In genomic region chr14:23308721-23309445, GRCh38 we compare ENCODE assay signal across 13 cellular contexts. TPM values are rescaled to one million over a fixed set of nuclear protein-coding genes. Genes with fewer than 3 reads are reported as not detected.
DNase-seq lines count a peak whose midpoint lies in the region; ATAC-seq, FAIRE-seq and TF ChIP-seq lines count a peak whose summit lies in the region.
"Had no signal": no experiment of that assay in that cellular context is flagged by ENCODE, and none has a peak within 500 bp of the region (broad histone marks: within the 10 kb centered on the region; RNA-seq: fewer than 3 reads in every experiment).

No MANE protein-coding gene starts in this region.

- no peaks in the 10 kb centered on the region for H3K9me3 ChIP-seq in neural progenitor cell (ENCODE audit: low read depth)
- H3K9me3 ChIP-seq: right lobe of liver had no signal

- H3K27me3 ChIP-seq in GM23338 (ENCODE audit: insufficient read depth) (peaks cover 13% of the 10 kb centered on the region), bronchial epithelial cell (ENCODE audit: control insufficient read depth, insufficient read depth, low read length) (no peaks in the 10 kb centered on the region), neural progenitor cell (peaks cover 6% of the 10 kb centered on the region)
- H3K27me3 ChIP-seq: right lobe of liver had no signal

- TF ChIP-seq CTCF in GM23338 (conservative IDR thresholded peaks at IDR 0.05; ENCODE audit: low read depth in 2 of 2) (no peak), bronchial epithelial cell (IDR thresholded peaks at IDR 0.05; ENCODE audit: insufficient read depth, low read length, severe bottlenecking) (no peak), neural progenitor cell (IDR thresholded peaks at IDR 0.05) (no peak)

- no peak overlapping the region for H3K27ac Mint-ChIP-seq in GM23338
- no peak overlapping the region for H3K27ac Mint-ChIP-seq in neural progenitor cell

- H3K4me3 ChIP-seq in GM23338, result no peak overlapping the region
- peak overlapping the region; percentile 5 for H3K4me3 ChIP-seq in bronchial epithelial cell (ENCODE audit: low read depth, low read length)
- H3K4me3 ChIP-seq in neural progenitor cell, result no peak overlapping the region
- H3K4me3 ChIP-seq: right lobe of liver had no signal

- H3K9me2 ChIP-seq in GM23338 (ENCODE audit: insufficient read depth), result no peaks in the 10 kb centered on the region

- H4K20me1 ChIP-seq in GM23338 (replicated peaks; ENCODE audit: insufficient read depth) (no peaks in the 10 kb centered on the region; the same call in 1 of the 2 replicates), neural progenitor cell (ENCODE audit: low read depth) (no peaks in the 10 kb centered on the region)

- peaks cover 12% of the 10 kb centered on the region; the same call in 1 of the 2 replicates for H3F3A ChIP-seq in GM23338 (replicated peaks; ENCODE audit: low read depth)
- peaks cover 11% of the 10 kb centered on the region for H3F3A ChIP-seq in neural progenitor cell (ENCODE audit: low read depth)

- H3K36me3 ChIP-seq in GM23338 (ENCODE audit: insufficient read depth) (no peaks in the 10 kb centered on the region; the same call in 1 of the 2 replicates), bronchial epithelial cell (ENCODE audit: control insufficient read depth, insufficient read depth, low read length) (peaks cover 20% of the 10 kb centered on the region), neural progenitor cell (no peaks in the 10 kb centered on the region)

- no peak for DNase-seq in GM23338 (ENCODE audit: low spot score)
- DNase-seq in bronchial epithelial cell (ENCODE audit: low read depth), result no peak
- DNase-seq in neural progenitor cell (ENCODE audit: low spot score), result no peak
- no peak for DNase-seq in NCI-H345 (lab: John Stamatoyannopoulos, UW)
- no peak for DNase-seq in kidney glomerular epithelial cell (lab: John Stamatoyannopoulos, UW)
- DNase-seq: activated CD4-positive, alpha-beta T cell treated with anti-CD3 and anti-CD28 coated beads for 4 hours; activated gamma-delta T cell treated with Interleukin-2 at 50 U/mL for 16 hours; HCEC 1CT; midbrain; NCI-H524; SHP77 treated with DMSO at 0.1 percent for 48 hours had no signal

- H3K4me3 Mint-ChIP-seq in GM23338 (peak overlapping the region; percentile 94; the same call in 2 of the 3 replicates), neural progenitor cell (peak overlapping the region; percentile 94)

- H3K9me3 Mint-ChIP-seq in GM23338 (no peaks in the 10 kb centered on the region), neural progenitor cell (peaks cover 2% of the 10 kb centered on the region)

- H3K4me1 ChIP-seq in GM23338 (ENCODE audit: insufficient read depth) (peaks cover 15% of the 10 kb centered on the region), neural progenitor cell (peaks cover 12% of the 10 kb centered on the region)

- peaks cover 11% of the 10 kb centered on the region; the same call in 1 of the 2 replicates for H3K79me2 ChIP-seq in GM23338 (replicated peaks; ENCODE audit: insufficient read depth)
- H3K79me2 ChIP-seq in neural progenitor cell (ENCODE audit: low read depth), result peaks cover 22% of the 10 kb centered on the region

- H3K4me1 Mint-ChIP-seq in GM23338 (peaks cover 23% of the 10 kb centered on the region), neural progenitor cell (peaks cover 26% of the 10 kb centered on the region)

- no peak for ATAC-seq in GM23338
- no peak for ATAC-seq in HG03457 (IDR thresholded peaks at IDR 0.05; ENCODE audit: unreplicated experiment)
- ATAC-seq: right lobe of liver had no signal

- H2AFZ ChIP-seq in GM23338 (no peak overlapping the region), neural progenitor cell (replicated peaks) (no peak overlapping the region)

- FAIRE-seq in bronchial epithelial cell (lab: Jason Lieb, UNC), result no peak

- H3K36me3 Mint-ChIP-seq in GM23338 (ENCODE audit: low read depth) (peaks cover 24% of the 10 kb centered on the region; the same call in 2 of the 3 replicates), neural progenitor cell (peaks cover 21% of the 10 kb centered on the region)

- H3K4me2 ChIP-seq in GM23338 (no peak overlapping the region), neural progenitor cell (no peak overlapping the region)

- no peak overlapping the region for H3K9ac ChIP-seq in neural progenitor cell

- H3K27ac ChIP-seq in GM23338 (ENCODE audit: low read depth), result no peak overlapping the region
- no peak overlapping the region for H3K27ac ChIP-seq in neural progenitor cell
- H3K27ac ChIP-seq: right lobe of liver had no signal

- H3K27me3 Mint-ChIP-seq in GM23338 (ENCODE audit: insufficient read depth, low read depth, poor library complexity) (peaks cover 5% of the 10 kb centered on the region), neural progenitor cell (ENCODE audit: insufficient read depth, low read depth) (no peaks in the 10 kb centered on the region)

TF ChIP-seq in GM23338, 12 proteins besides CTCF, POLR2A, EP300 and RAD21 (continues in another document):
- TF ChIP-seq STAT1 (IDR thresholded peaks at IDR 0.05; ENCODE audit: unreplicated experiment) (no peak), EZH2phosphoT487 (IDR thresholded peaks at IDR 0.05; ENCODE audit: unreplicated experiment) (no peak), JUNB (IDR thresholded peaks at IDR 0.05; ENCODE audit: unreplicated experiment) (no peak), ZNF331 (CRISPR knock-in tag; IDR thresholded peaks at IDR 0.05; ENCODE audit: low read depth) (no peak), POLR2AphosphoS5 (IDR thresholded peaks at IDR 0.05; ENCODE audit: low read depth) (no peak), EZH2 (IDR thresholded peaks at IDR 0.05; ENCODE audit: low read depth, unreplicated experiment) (no peak), ZNF114 (CRISPR knock-in tag; IDR thresholded peaks at IDR 0.05) (no peak), REST (IDR thresholded peaks at IDR 0.05; ENCODE audit: unreplicated experiment) (no peak)

RNA-seq across cellular contexts. Expression of gene BCL2L2, which starts 2.2 kb away (rescaled TPM):
- total RNA-seq in GM23338 (2014; rRNA removed; shearing (Covaris generic)), result 11.0 and 12.3 TPM in 2 replicates
- polyA plus RNA-seq in GM23338 (2016; fragmentation: Nextera tagmentation; extraction: Ambion mirVana), result 3.5 and 3.6 TPM in 2 replicates
- total RNA-seq in bronchial epithelial cell (25.0 and 31.7 TPM in 2 replicates), neural progenitor cell (ENCODE audit: low replicate concordance) (14.9 and 18.0 TPM in 2 replicates)

RNA-seq across cellular contexts. Expression of gene PPP1R3E, which starts 6.2 kb away (rescaled TPM):
- 0.66 and 2.3 TPM in 2 replicates for total RNA-seq in GM23338 (2014; rRNA removed; shearing (Covaris generic))
- 1.8 and 2.5 TPM in 2 replicates for polyA plus RNA-seq in GM23338 (2016; fragmentation: Nextera tagmentation; extraction: Ambion mirVana)
- total RNA-seq in bronchial epithelial cell (2.9 and 3.4 TPM in 2 replicates), neural progenitor cell (ENCODE audit: low replicate concordance) (6.3 and 10.6 TPM in 2 replicates)

RNA-seq across cellular contexts. Expression of gene PABPN1, which starts 12.4 kb away (rescaled TPM):
- 110 and 116 TPM in 2 replicates for total RNA-seq in GM23338 (2014; rRNA removed; shearing (Covaris generic))
- 342 and 384 TPM in 2 replicates for polyA plus RNA-seq in GM23338 (2016; fragmentation: Nextera tagmentation; extraction: Ambion mirVana)
- 114 and 134 TPM in 2 replicates for total RNA-seq in bronchial epithelial cell
- 264 and 298 TPM in 2 replicates for total RNA-seq in neural progenitor cell (ENCODE audit: low replicate concordance)

RNA-seq across cellular contexts. Expression of gene HOMEZ, which starts 23.0 kb away (rescaled TPM):
- total RNA-seq in GM23338 (2014; rRNA removed; shearing (Covaris generic)), result 4.5 and 5.3 TPM in 2 replicates
- polyA plus RNA-seq in GM23338 (2016; fragmentation: Nextera tagmentation; extraction: Ambion mirVana), result 7.9 and 8.4 TPM in 2 replicates
- total RNA-seq in bronchial epithelial cell, result 5.0 and 6.3 TPM in 2 replicates
- total RNA-seq in neural progenitor cell (ENCODE audit: low replicate concordance), result 21.0 and 22.7 TPM in 2 replicates

RNA-seq across cellular contexts. Expression of gene SLC22A17, which starts 43.8 kb away (rescaled TPM):
- total RNA-seq in GM23338 (2014; rRNA removed; shearing (Covaris generic)), result 52.6 and 56.6 TPM in 2 replicates
- 28.6 and 29.5 TPM in 2 replicates for polyA plus RNA-seq in GM23338 (2016; fragmentation: Nextera tagmentation; extraction: Ambion mirVana)
- total RNA-seq in bronchial epithelial cell (0.79 and 0.90 TPM in 2 replicates), neural progenitor cell (ENCODE audit: low replicate concordance) (22.2 and 80.8 TPM in 2 replicates)
